In the genomic region with DNA sequence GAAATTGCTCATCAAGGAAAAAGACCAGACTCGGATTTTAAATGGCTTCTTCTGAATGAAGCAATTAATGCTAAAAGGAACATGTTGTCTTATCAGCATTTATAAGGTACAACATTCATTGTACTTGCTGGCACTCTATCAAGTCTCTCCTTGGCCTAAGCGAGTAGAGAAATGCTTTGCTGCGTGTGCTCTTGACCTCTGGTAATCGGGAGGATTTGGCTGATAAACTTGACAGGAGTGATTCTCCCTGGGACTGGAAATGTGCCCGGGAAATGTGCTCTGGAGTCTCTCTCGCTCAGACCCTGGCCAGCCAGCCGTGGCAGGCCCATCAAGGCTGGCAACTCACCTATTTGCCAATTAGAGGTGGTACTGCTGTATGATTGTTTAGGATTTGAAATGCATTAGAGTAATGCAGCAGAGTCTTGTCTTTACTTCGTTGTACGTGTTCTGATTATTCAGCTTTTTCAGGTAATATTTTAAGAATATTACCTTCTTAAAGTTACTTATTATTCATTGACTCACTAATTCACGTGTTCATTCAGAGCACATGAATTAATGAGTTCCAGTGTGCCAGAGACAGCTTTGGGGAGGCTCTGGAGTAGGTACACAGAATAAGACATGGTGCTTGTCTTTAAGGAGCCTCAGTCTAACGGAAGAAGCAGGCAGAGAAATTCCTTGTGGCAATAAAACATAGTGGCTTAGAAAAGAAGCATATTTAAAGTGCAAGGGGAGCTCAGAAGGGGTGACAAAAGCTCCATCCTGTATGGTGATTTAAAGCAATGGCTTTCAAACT, we compare ENCODE assay signal across 13 cellular contexts. TPM values are rescaled to one million over a fixed set of nuclear protein-coding genes. Genes with fewer than 3 reads are reported as not detected.
DNase-seq lines count a peak whose midpoint lies in the region; ATAC-seq and TF ChIP-seq lines count a peak whose summit lies in the region.
"Had no signal": no experiment of that assay in that cellular context is flagged by ENCODE, and none has a peak within 500 bp of the region (broad histone marks: within the 10 kb centered on the region; RNA-seq: fewer than 3 reads in every experiment).

No MANE protein-coding gene starts in this region.

- WGBS in right lobe of liver (ENCODE audit: insufficient coverage, low coverage, low lambda C conversion rate, missing lambda C conversion rate), result 30% methylated on average over 10 of the region's 11 CpGs

- H3K27me3 Mint-ChIP-seq in type B pancreatic cell, result no peaks in the 10 kb centered on the region

- peak overlapping the region in 1 of 2 donors; percentile 30 for H3K9ac ChIP-seq in stomach smooth muscle (ENCODE audit: low read length in 2 of 2)

- intact Hi-C loops in right lobe of liver (cut with DNase I), result no loop called here

- TF ChIP-seq POLR2A in right lobe of liver (IDR thresholded peaks at IDR 0.05), result no peak

- H3K4me1 ChIP-seq in right lobe of liver (peaks cover 0 to 19% (median 8%) of the 10 kb centered on the region in 4 donors), stomach smooth muscle (ENCODE audit: control insufficient read depth, insufficient read depth, low read length) (peaks cover 7% of the 10 kb centered on the region)

- no peak overlapping the region for H3K27ac ChIP-seq in right lobe of liver
- peak overlapping the region; percentile 43 for H3K27ac ChIP-seq in stomach smooth muscle (ENCODE audit: low read length)

- H3K27ac Mint-ChIP-seq in type B pancreatic cell, result no peak overlapping the region

- H3K9me3 ChIP-seq in right lobe of liver, result no peaks in the 10 kb centered on the region
- H3K9me3 ChIP-seq in stomach smooth muscle (ENCODE audit: control insufficient read depth in 2 of 2, low read length in 2 of 2), result no peaks in the 10 kb centered on the region

- H3K36me3 Mint-ChIP-seq in type B pancreatic cell, result no peaks in the 10 kb centered on the region

- H3K27me3 ChIP-seq in right lobe of liver, result no peaks in the 10 kb centered on the region
- no peaks in the 10 kb centered on the region for H3K27me3 ChIP-seq in stomach smooth muscle (ENCODE audit: control insufficient read depth in 1 of 2, insufficient read depth in 2 of 2, low read length in 2 of 2)

- no peak for TF ChIP-seq CTCF in right lobe of liver (IDR thresholded peaks at IDR 0.05)
- no peak for TF ChIP-seq CTCF in type B pancreatic cell (conservative IDR thresholded peaks at IDR 0.05)

- H3K4me3 ChIP-seq in right lobe of liver (no peak overlapping the region), stomach smooth muscle (ENCODE audit: low read length in 2 of 2) (peak overlapping the region; percentile 5 to 50)

- H3K4me3 Mint-ChIP-seq in type B pancreatic cell, result no peak overlapping the region
- H3K4me3 Mint-ChIP-seq: neural crest cell had no signal

- H3K4me1 Mint-ChIP-seq in type B pancreatic cell (ENCODE audit: unreplicated experiment), result no peaks in the 10 kb centered on the region

- H3K9me3 Mint-ChIP-seq in type B pancreatic cell, result no peaks in the 10 kb centered on the region
- H3K9me3 Mint-ChIP-seq: neural crest cell had no signal

- peaks cover 0 to 4% (median 0%) of the 10 kb centered on the region in 4 donors for H3K36me3 ChIP-seq in right lobe of liver
- H3K36me3 ChIP-seq in stomach smooth muscle (ENCODE audit: control insufficient read depth in 2 of 2, insufficient read depth in 2 of 2, low read length in 2 of 2), result no peaks in the 10 kb centered on the region

- DNase-seq in NCI-H1105 treated with DMSO at 0.1 percent for 48 hours (lab: John Stamatoyannopoulos, UW) (peak; percentile 98), cerebellar nuclear complex (lab: John Stamatoyannopoulos, UW) (peak; percentile 27 to 49), right lobe of liver (peak in 2 of 3 donors; percentile 28 to 79), RKO (ENCODE audit: low spot score) (no peak), type B pancreatic cell (ENCODE audit: extremely low spot score, unreplicated experiment) (no peak)
- DNase-seq: activated CD4-positive, alpha-beta T cell treated with anti-CD3 and anti-CD28 coated beads for 48 hours; NCI-H1694; SHP77 had no signal

- peak; percentile 77 to 83 (median 80) for ATAC-seq in right lobe of liver
- ATAC-seq in HG02973 (IDR thresholded peaks at IDR 0.05; ENCODE audit: unreplicated experiment), result no peak
- no peak for ATAC-seq in HG03571 (IDR thresholded peaks at IDR 0.05; ENCODE audit: unreplicated experiment)
- ATAC-seq: HCT116 had no signal

RNA-seq across cellular contexts. Expression of gene TPRG1, which starts 48.0 kb away (rescaled TPM):
- total RNA-seq in right lobe of liver (10 to 100 TPM in 4 of 6 experiments, 1 to 10 TPM in 2; 8.0 to 33.6 (median 18.1) TPM), type B pancreatic cell (ENCODE audit: low replicate concordance) (11.6 and 24.2 TPM in 2 replicates)

Comparison
In these comparisons a context has a peak if more than half of its experiments do, and no peak if none do; other contexts are left out.
1. DNase-seq: peak in NCI-H1105 treated with DMSO at 0.1 percent for 48 hours (single experiment), cerebellar nuclear complex (2 of 2) and right lobe of liver (2 of 3); none in RKO (single experiment) and type B pancreatic cell (single experiment).
2. ATAC-seq: peak in right lobe of liver (4 of 4); none in HG02973 (single experiment) and HG03571 (single experiment).
3. H3K4me3 ChIP-seq: peak in stomach smooth muscle (2 of 2); none in right lobe of liver (0 of 3).